Comparison of ENCODE assay signal across 9 cellular contexts in genomic region chr12:12720052-12720451, GRCh38. TPM values are rescaled to one million over a fixed set of nuclear protein-coding genes. Genes with fewer than 3 reads are reported as not detected.
DNase-seq lines count a peak whose midpoint lies in the region; ATAC-seq and TF ChIP-seq lines count a peak whose summit lies in the region.
"Had no signal": no experiment of that assay in that cellular context is flagged by ENCODE, and none has a peak within 500 bp of the region (broad histone marks: within the 10 kb centered on the region; RNA-seq: fewer than 3 reads in every experiment).

No MANE protein-coding gene starts in this region.

- TF ChIP-seq CTCF in LNCaP clone FGC (IDR thresholded peaks at IDR 0.05; ENCODE audit: control insufficient read depth, extremely low read depth, insufficient read depth) (no peak), MCF 10A (IDR thresholded peaks at IDR 0.05; ENCODE audit: unreplicated experiment) (no peak)

- DNase-seq in CD4-positive, CD25-positive, alpha-beta regulatory T cell: peak in 1 of 3 donors; percentile 42
- DNase-seq in LNCaP clone FGC (ENCODE audit: low read depth) (no peak), MCF 10A (ENCODE audit: unreplicated experiment) (peak; percentile 35), SJCRH30 (no peak), globus pallidus (ENCODE audit: low spot score) (no peak), DMS114 treated with DMSO at 0.1 percent for 48 hours (lab: John Stamatoyannopoulos, UW; ENCODE audit: unreplicated experiment) (no peak)
- DNase-seq in naive thymus-derived CD8-positive, alpha-beta T cell: no peak
- DNase-seq: mesendoderm had no signal

- CTCF ChIA-PET in MCF 10A (lab: Yijun Ruan, JAX): interaction anchor here (0.6 to 2.2 kb wide), 2 partner anchors 8 to 17 kb away, joined by 4 to 12 read pairs; no protein-coding TSS in a partner anchor

- peak overlapping the region; percentile 98 for H3K27ac ChIP-seq in CD4-positive, CD25-positive, alpha-beta regulatory T cell (ENCODE audit: insufficient read depth, low read length, poor library complexity, severe bottlenecking)
- H3K27ac ChIP-seq in SJCRH30: no peak overlapping the region

- H3K36me3 ChIP-seq in CD4-positive, CD25-positive, alpha-beta regulatory T cell (ENCODE audit: control insufficient read depth, insufficient read depth, low read length): peaks cover 38% of the 10 kb centered on the region
- H3K36me3 ChIP-seq in SJCRH30: peaks cover 11% of the 10 kb centered on the region

- no peaks in the 10 kb centered on the region for H3K27me3 ChIP-seq in CD4-positive, CD25-positive, alpha-beta regulatory T cell (ENCODE audit: control insufficient read depth, insufficient read depth, low read length)
- no peaks in the 10 kb centered on the region for H3K27me3 ChIP-seq in SJCRH30

- intact Hi-C loops in MCF 10A (cut with micrococcal nuclease): loop anchor here (5.0 kb wide), 1 partner anchor 172 kb away; the partner anchor contains the start of gene GPRC5A

- peaks cover 42% of the 10 kb centered on the region for H3K36me3 Mint-ChIP-seq in CD4-positive, CD25-positive, alpha-beta regulatory T cell
- H3K36me3 Mint-ChIP-seq in MCF 10A (ENCODE audit: insufficient read depth, unreplicated experiment): peaks cover 78% of the 10 kb centered on the region
- peaks cover 27 to 50% (median 31%) of the 10 kb centered on the region in 3 donors for H3K36me3 Mint-ChIP-seq in naive thymus-derived CD8-positive, alpha-beta T cell

- no peaks in the 10 kb centered on the region for H3K9me3 ChIP-seq in CD4-positive, CD25-positive, alpha-beta regulatory T cell (ENCODE audit: control insufficient read depth in 2 of 2, low read length in 2 of 2)
- H3K9me3 ChIP-seq in SJCRH30 (replicated peaks): no peaks in the 10 kb centered on the region

- peak overlapping the region; percentile 91 to 99 (median 99) for H3K4me3 Mint-ChIP-seq in CD4-positive, CD25-positive, alpha-beta regulatory T cell
- peak overlapping the region; percentile 98 for H3K4me3 Mint-ChIP-seq in MCF 10A (ENCODE audit: unreplicated experiment)
- peak overlapping the region; percentile 94 to 99 (median 99) for H3K4me3 Mint-ChIP-seq in naive thymus-derived CD8-positive, alpha-beta T cell

- H3K4me3 ChIP-seq in CD4-positive, CD25-positive, alpha-beta regulatory T cell (ENCODE audit: low read depth, low read length): peak overlapping the region; percentile 100
- H3K4me3 ChIP-seq in LNCaP clone FGC (ENCODE audit: low read depth, low read length): peak overlapping the region; percentile 96
- H3K4me3 ChIP-seq in SJCRH30: no peak overlapping the region

- peaks cover 9 to 24% (median 13%) of the 10 kb centered on the region in 4 donors for H3K4me1 Mint-ChIP-seq in CD4-positive, CD25-positive, alpha-beta regulatory T cell
- H3K4me1 Mint-ChIP-seq in MCF 10A (ENCODE audit: insufficient read depth, unreplicated experiment): peaks cover 23% of the 10 kb centered on the region
- H3K4me1 Mint-ChIP-seq in naive thymus-derived CD8-positive, alpha-beta T cell: peaks cover 16 to 49% (median 35%) of the 10 kb centered on the region in 4 donors

- no peak for ATAC-seq in CD4-positive, CD25-positive, alpha-beta regulatory T cell (ENCODE audit: low read depth in 2 of 2)
- ATAC-seq in naive thymus-derived CD8-positive, alpha-beta T cell: no peak
- no peak for ATAC-seq in GM18870 (IDR thresholded peaks at IDR 0.05; ENCODE audit: unreplicated experiment)

- peak overlapping the region; percentile 73 to 99 (median 96) for H3K27ac Mint-ChIP-seq in CD4-positive, CD25-positive, alpha-beta regulatory T cell
- peak overlapping the region; percentile 99 for H3K27ac Mint-ChIP-seq in MCF 10A (ENCODE audit: low read depth, unreplicated experiment)
- H3K27ac Mint-ChIP-seq in naive thymus-derived CD8-positive, alpha-beta T cell: peak overlapping the region; percentile 79 to 99 (median 98)

- BruUV-seq in MCF 10A (replicated peaks; lab: Mats Ljungman, UMichigan): no TSS peak

- POLR2A ChIA-PET in MCF 10A (lab: Yijun Ruan, JAX): interaction anchor here (0.6 to 13.4 kb wide), 17 partner anchors 6 to 1549 kb away, joined by 3 to 163 read pairs (median 6); partner anchors contain the start of genes BORCS5, CREBL2, ETV6 and GPRC5A
- POLR2A ChIA-PET in naive thymus-derived CD8-positive, alpha-beta T cell (lab: Charles Lee): interaction anchor here (0.6 to 19.2 kb wide), 8 partner anchors 12 to 1002 kb away, joined by 3 to 639 read pairs (median 4); partner anchors contain the start of genes BORCS5 and GPR19

- H3K9me3 Mint-ChIP-seq in CD4-positive, CD25-positive, alpha-beta regulatory T cell: peaks cover 0 to 10% (median 0%) of the 10 kb centered on the region in 7 donors
- H3K9me3 Mint-ChIP-seq in MCF 10A (ENCODE audit: unreplicated experiment): no peaks in the 10 kb centered on the region
- H3K9me3 Mint-ChIP-seq in naive thymus-derived CD8-positive, alpha-beta T cell: no peaks in the 10 kb centered on the region

- peaks cover 47% of the 10 kb centered on the region for H3K4me1 ChIP-seq in CD4-positive, CD25-positive, alpha-beta regulatory T cell (ENCODE audit: control insufficient read depth, insufficient read depth, low read length, poor library complexity, severe bottlenecking)
- H3K4me1 ChIP-seq in SJCRH30: peaks cover 18% of the 10 kb centered on the region

- peaks cover 4% of the 10 kb centered on the region for H3K27me3 Mint-ChIP-seq in CD4-positive, CD25-positive, alpha-beta regulatory T cell
- no peaks in the 10 kb centered on the region for H3K27me3 Mint-ChIP-seq in MCF 10A (ENCODE audit: insufficient read depth, unreplicated experiment)
- no peaks in the 10 kb centered on the region for H3K27me3 Mint-ChIP-seq in naive thymus-derived CD8-positive, alpha-beta T cell

RNA-seq across cellular contexts. Expression of gene CDKN1B, which starts 2.9 kb away (rescaled TPM):
- 391 TPM for total RNA-seq in CD4-positive, CD25-positive, alpha-beta regulatory T cell
- 10 to 100 TPM; 13.4 to 41.7 (median 21.1) TPM for polyA plus RNA-seq in CD4-positive, CD25-positive, alpha-beta regulatory T cell
- 33.9 and 41.6 TPM in 2 replicates for total RNA-seq in MCF 10A (2022)
- total RNA-seq in naive thymus-derived CD8-positive, alpha-beta T cell: 100 to 1,000 TPM; 161 TPM
- 10 to 100 TPM in 2 of 3 donors, 1 to 10 TPM in 1; 8.3 to 26.9 (median 20.6) TPM for polyA plus RNA-seq in naive thymus-derived CD8-positive, alpha-beta T cell
- total RNA-seq in SJCRH30 (2014; rRNA removed; shearing (Covaris generic)): 37.1 and 37.6 TPM in 2 replicates

RNA-seq across cellular contexts. Expression of gene GPR19, which starts 24.1 kb away (rescaled TPM):
- 5.8 TPM for total RNA-seq in CD4-positive, CD25-positive, alpha-beta regulatory T cell
- 1 to 10 TPM; 3.5 to 6.1 (median 4.0) TPM for polyA plus RNA-seq in CD4-positive, CD25-positive, alpha-beta regulatory T cell
- 0.93 TPM in 1 of 2 replicates, not detected in the other for total RNA-seq in MCF 10A (2022)
- 1 to 10 TPM; 1.3 to 1.9 TPM for total RNA-seq in naive thymus-derived CD8-positive, alpha-beta T cell
- under 1 TPM in 2 of 3 donors, not detected in 1; 0.47 to 0.51 TPM for polyA plus RNA-seq in naive thymus-derived CD8-positive, alpha-beta T cell
- 1.1 and 1.3 TPM in 2 replicates for total RNA-seq in SJCRH30 (2014; rRNA removed; shearing (Covaris generic))
